1 cellular context compared by ENCODE assay signal in genomic region chr17:81337449-81337848, GRCh38.
TF ChIP-seq lines count a peak whose summit lies in the region.

No MANE protein-coding gene starts in this region.

TF ChIP-seq in K562, 482 proteins besides CTCF, POLR2A, EP300 and RAD21:
- TF ChIP-seq NR1H2 (CRISPR knock-in tag; IDR thresholded peaks at IDR 0.05) (no peak), CTBP1 (IDR thresholded peaks at IDR 0.05; ENCODE audit: borderline replicate concordance) (0 out of 2 replicates have a peak, but pooled peaks have one; percentile 35), MEIS2 (IDR thresholded peaks at IDR 0.05; ENCODE audit: partially characterized antibody) (no peak), SP1 (CRISPR knock-in tag; IDR thresholded peaks at IDR 0.05) (0 out of 2 replicates have a peak, but pooled peaks have one; percentile 27), CREM (IDR thresholded peaks at IDR 0.05; ENCODE audit: low read depth) (no peak), NRF1 (conservative IDR thresholded peaks at IDR 0.05 in 1 of 2, IDR thresholded peaks at IDR 0.05 in 1 of 2) (peak; percentile 21 to 34; a peak in 3 of 4 replicates), ELK1 (CRISPR knock-in tag; IDR thresholded peaks at IDR 0.05) (no peak), RCOR1 (IDR thresholded peaks at IDR 0.05; ENCODE audit: borderline replicate concordance in 1 of 2, low read depth in 2 of 2, low read length in 2 of 2) (peak in 1 of 2 experiments; percentile 24; a peak in 1 of 4 replicates), POLR2G (IDR thresholded peaks at IDR 0.05; ENCODE audit: low read depth, low read length) (peak; percentile 47; the same call in 1 of the 2 replicates)
TF ChIP-seq in K562: peak in this region for 5.
